Comparison of ENCODE assay signal across 29 cellular contexts in genomic region chr4:13384055-13384454, GRCh38.
"Had no signal": no experiment of that assay in that cellular context is flagged by ENCODE, and none has a peak within 500 bp of the region (broad histone marks: within the 10 kb centered on the region; RNA-seq: fewer than 3 reads in every experiment).

No MANE protein-coding gene starts in this region.

- H3K36me3 ChIP-seq: prostate gland, right atrium auricular region, thoracic aorta, transverse colon, vagina had no signal

- FAIRE-seq: endometrium had no signal

- H3K9me3 ChIP-seq: esophagus squamous epithelium, prostate gland, right atrium auricular region, thoracic aorta, transverse colon, vagina had no signal

- DNase-seq: cerebellar nuclear complex; cortex of kidney; effector memory CD8-positive, alpha-beta T cell; erythroblast; esophagus squamous epithelium; foreskin melanocyte; glutamatergic neuron; heart right ventricle; hippocampal formation; islet precursor cell; mammary epithelial cell; mesendoderm; midbrain; naive thymus-derived CD4-positive, alpha-beta T cell; stimulated activated CD4-positive, alpha-beta T cell treated with anti-CD3 and anti-CD28 coated beads, Interleukin-12 subunit alpha, Interleukin-12 subunit beta, amount 100 ng/mL, for 4 hours; stimulated activated CD4-positive, alpha-beta T cell treated with anti-CD3 and anti-CD28 coated beads, Interleukin-1b, Interleukin-23, amount 100 ng/mL, for 48 hours; stimulated activated CD4-positive, alpha-beta T cell treated with anti-CD3 and anti-CD28 coated beads, Interleukin-4, amount 100 ng/mL, for 1 hour; stimulated activated CD8-positive, alpha-beta memory T cell treated with anti-CD3 and anti-CD28 coated beads, Interleukin-4, amount 100 ng/mL, for 48 hours; stimulated activated naive CD4-positive, alpha-beta T cell treated with Interleukin-2 at 50 U/mL for 16 hours; transverse colon had no signal

- H3K27ac ChIP-seq: esophagus squamous epithelium, heart right ventricle, prostate gland, right atrium auricular region, thoracic aorta, transverse colon, vagina had no signal

- H3K27ac Mint-ChIP-seq: effector memory CD8-positive, alpha-beta T cell; naive thymus-derived CD4-positive, alpha-beta T cell had no signal

- H3K4me1 ChIP-seq: esophagus squamous epithelium, prostate gland, right atrium auricular region, transverse colon, vagina had no signal

- H3K4me3 Mint-ChIP-seq: effector memory CD8-positive, alpha-beta T cell; naive thymus-derived CD4-positive, alpha-beta T cell; neural crest cell had no signal

- H3K4me3 ChIP-seq: esophagus squamous epithelium, heart right ventricle, prostate gland, right atrium auricular region, smooth muscle cell, thoracic aorta, transverse colon, vagina had no signal

- H3K9me3 Mint-ChIP-seq: effector memory CD8-positive, alpha-beta T cell had no signal

- ATAC-seq: effector memory CD8-positive, alpha-beta T cell; left lobe of liver; naive thymus-derived CD4-positive, alpha-beta T cell; sciatic nerve had no signal

- H3K27me3 Mint-ChIP-seq: effector memory CD8-positive, alpha-beta T cell; naive thymus-derived CD4-positive, alpha-beta T cell had no signal
